13 cellular contexts compared by ENCODE assay signal in the genomic region with DNA sequence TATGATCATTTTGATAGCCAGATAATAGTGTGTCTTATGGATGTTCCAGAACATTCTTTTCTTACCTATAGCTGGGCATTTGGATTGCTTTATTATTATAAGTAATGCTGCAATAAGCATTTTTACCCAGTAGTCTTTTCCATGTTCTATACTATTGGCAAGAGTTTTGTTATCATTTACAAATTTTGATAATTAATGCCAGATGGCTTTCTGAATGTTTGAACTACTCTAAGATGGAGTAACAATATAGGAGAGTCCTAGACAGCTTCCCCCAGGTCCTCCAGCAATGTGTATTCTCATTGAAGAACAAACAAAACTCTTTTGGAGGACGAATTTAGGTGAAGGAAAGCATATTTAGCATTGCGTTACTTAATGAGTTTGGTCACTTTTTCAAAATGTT.
"Had no signal": no experiment of that assay in that cellular context is flagged by ENCODE, and none has a peak within 500 bp of the region (broad histone marks: within the 10 kb centered on the region; RNA-seq: fewer than 3 reads in every experiment).

No MANE protein-coding gene starts in this region.

- H3K9me3 Mint-ChIP-seq: memory B cell; neural crest cell; T-helper 2 cell treated with Interferon-gamma antibody and Interleukin-4, amounts not matched to agents 5 μg/mL and 100 μg/mL, for 36 hours had no signal

- H3K9ac ChIP-seq: parathyroid adenoma had no signal

- H3K9me3 ChIP-seq: esophagus muscularis mucosa, gastrocnemius medialis, left ventricle myocardium inferior, stomach had no signal

- H3K27ac Mint-ChIP-seq: memory B cell had no signal

- H3K27ac ChIP-seq: esophagus muscularis mucosa, gastrocnemius medialis, left ventricle myocardium inferior, parathyroid adenoma, stomach had no signal

- H3K27me3 ChIP-seq: dorsolateral prefrontal cortex, esophagus muscularis mucosa, gastrocnemius medialis, stomach had no signal

- DNase-seq: amniotic stem cell, dorsolateral prefrontal cortex, gastrocnemius medialis, kidney, left ventricle myocardium inferior, retina, stomach, SW 1271 had no signal

- H3K27me3 Mint-ChIP-seq: memory B cell had no signal

- H3K36me3 ChIP-seq: gastrocnemius medialis had no signal

- H2AFZ ChIP-seq: parathyroid adenoma had no signal

- H3K4me3 ChIP-seq: dorsolateral prefrontal cortex, esophagus muscularis mucosa, gastrocnemius medialis, left ventricle myocardium inferior, stomach had no signal

- ATAC-seq: gastrocnemius medialis had no signal

- H3K4me3 Mint-ChIP-seq: memory B cell; neural crest cell; T-helper 2 cell treated with Interferon-gamma antibody and Interleukin-4, amounts not matched to agents 5 μg/mL and 100 μg/mL, for 36 hours had no signal
